ENCODE assay signal across 8 cellular contexts in genomic region chr1:114669562-114670082, GRCh38. TPM values are rescaled to one million over a fixed set of nuclear protein-coding genes. Genes with fewer than 3 reads are reported as not detected.
DNase-seq lines count a peak whose midpoint lies in the region; ATAC-seq, FAIRE-seq and TF ChIP-seq lines count a peak whose summit lies in the region.

A gene with protein sequence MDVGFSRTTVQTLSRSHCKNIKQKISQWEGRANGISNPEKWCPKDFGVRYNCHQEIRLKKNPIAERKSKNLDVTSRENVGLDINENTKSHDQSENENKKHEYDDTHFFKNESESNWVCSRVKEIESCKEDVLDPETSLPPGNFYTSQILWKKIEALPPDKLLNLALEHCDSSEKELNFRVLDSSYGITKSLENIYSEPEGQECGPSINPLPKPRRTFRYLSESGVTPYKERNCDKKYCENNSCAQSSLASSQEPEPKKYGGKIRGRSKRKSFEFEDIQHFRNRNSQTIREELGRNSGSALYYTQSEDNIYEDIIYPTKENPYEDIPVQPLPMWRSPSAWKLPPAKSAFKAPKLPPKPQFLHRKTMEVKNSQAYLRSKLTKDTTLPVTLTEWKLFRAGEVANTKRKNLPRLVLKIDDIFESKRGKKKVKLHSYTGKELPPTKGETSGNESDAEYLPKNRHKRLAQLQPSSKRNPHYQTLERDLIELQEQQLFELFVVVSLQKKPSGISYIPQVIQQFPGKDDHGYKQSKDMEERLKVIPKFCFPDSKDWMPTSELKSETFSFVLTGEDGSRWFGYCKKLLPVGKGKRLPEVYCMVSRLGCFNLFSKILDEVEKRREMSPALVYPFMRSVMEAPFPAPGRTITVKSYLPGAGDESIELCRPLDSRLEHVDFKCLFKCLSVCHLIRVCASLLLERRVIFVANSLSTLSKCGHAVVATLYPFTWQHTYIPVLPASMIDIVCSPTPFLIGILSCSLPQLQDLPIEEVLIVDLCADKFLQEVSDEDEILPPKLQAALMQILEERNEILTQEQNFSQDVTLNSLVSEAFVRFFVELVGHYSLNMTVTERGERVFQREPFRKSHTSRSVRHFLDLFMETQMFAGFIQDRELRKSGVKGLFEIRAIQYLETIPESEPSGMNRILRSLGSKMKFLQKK (minus strand): TSS chr1:114670049. CDS start chr1:114625984, 44,065 bp downstream.

- H3K4me3 Mint-ChIP-seq in T-cell, result peak within 1 kb of the TSS; percentile 89 to 96 (median 94)

- CTCF ChIA-PET in A549 (lab: Yijun Ruan, JAX), result interaction anchor here (0.8 to 1.7 kb wide), 5 partner anchors 10 to 323 kb away, joined by 3 to 6 read pairs (median 3); partner anchors contain the start of gene AMPD1
- CTCF ChIA-PET in T-cell (lab: Charles Lee), result interaction anchor here (0.6 to 1.0 kb wide), 5 partner anchors 8 to 88 kb away, joined by 3 to 6 read pairs (median 3); partner anchors contain the start of gene BCAS2 (in 1 of the 2)

- H3K27ac Mint-ChIP-seq in T-cell, result peak within 1 kb of the TSS; percentile 9 to 79

- TF ChIP-seq POLR2A in A549 (IDR thresholded peaks at IDR 0.05; ENCODE audit: low read length) (no peak), gastroesophageal sphincter (IDR thresholded peaks at IDR 0.05) (no peak)

- TF ChIP-seq RAD21 in A549 (conservative IDR thresholded peaks at IDR 0.05 in 1 of 2, IDR thresholded peaks at IDR 0.05 in 1 of 2), result no peak

- H3K27me3 ChIP-seq in gastroesophageal sphincter (no peaks in the 10 kb centered on the region), psoas muscle (ENCODE audit: insufficient read depth in 3 of 3, low read length in 2 of 3) (no peaks in the 10 kb centered on the region)

- H3K36me3 ChIP-seq in gastroesophageal sphincter, result no peaks in the 10 kb centered on the region
- peaks cover 0 to 47% of the 10 kb centered on the region in 2 donors for H3K36me3 ChIP-seq in psoas muscle (ENCODE audit: insufficient read depth in 1 of 2, low read depth in 1 of 2)

- H3K27ac ChIP-seq in A549 (peak within 1 kb of the TSS; percentile 41 to 76; a peak in 4 of 6 replicates), gastroesophageal sphincter (peak within 1 kb of the TSS in 3 of 4 donors; percentile 80 to 82 (median 80)), psoas muscle (peak within 1 kb of the TSS; percentile 91)

- POLR2A ChIA-PET in A549 (lab: Yijun Ruan, JAX), result no interaction called here
- POLR2A ChIA-PET in T-cell (lab: Charles Lee), result interaction anchor here in 1 of 2 donors (1.1 kb wide), 1 partner anchor 47 kb away, joined by 4 read pairs; the partner anchor contains the start of gene NRAS

- H3K4me1 ChIP-seq in A549 (no peaks in the 10 kb centered on the region), gastroesophageal sphincter (peaks cover 2 to 18% (median 6%) of the 10 kb centered on the region in 3 donors), psoas muscle (peaks cover 20% of the 10 kb centered on the region)

- DNase-seq in A549 (ENCODE audit: low read depth in 1 of 2, low spot score in 1 of 2) (no peak), T-cell (peak in 1 of 34 experiments; percentile 1), psoas muscle (no peak), medulla oblongata (ENCODE audit: extremely low spot score) (no peak), putamen (ENCODE audit: low spot score) (no peak)

- intact Hi-C loops in psoas muscle (cut with DNase I), result loop anchor here in 1 of 2 donors (5.0 kb wide), 1 partner anchor 88 kb away; the partner anchor contains the start of gene CSDE1

- peak within 1 kb of the TSS; percentile 99 for H3K4me2 ChIP-seq in A549

- peaks cover 0 to 10% (median 9%) of the 10 kb centered on the region in 3 donors for H3K4me1 Mint-ChIP-seq in T-cell

- TF ChIP-seq EP300 in A549 (IDR thresholded peaks at IDR 0.05), result no peak
- no peak for TF ChIP-seq EP300 in gastroesophageal sphincter (IDR thresholded peaks at IDR 0.05)

- TF ChIP-seq CTCF in A549 (IDR thresholded peaks at IDR 0.05) (no peak), gastroesophageal sphincter (IDR thresholded peaks at IDR 0.05) (no peak), psoas muscle (IDR thresholded peaks at IDR 0.05) (no peak)

- WGBS in A549 (ENCODE audit: missing lambda C conversion rate), result 10% methylated on average over 6 of the region's 50 CpGs
- WGBS in gastroesophageal sphincter (ENCODE audit: low coverage in 1 of 2), 2 donors, result 0 to 2% methylated on average over 14 to 15 of the region's 50 CpGs
- 8 to 9% (median 8%) methylated on average over 48 to 50 of the region's 50 CpGs for WGBS in psoas muscle, 3 donors

- H3K9me3 Mint-ChIP-seq in T-cell, result no peaks in the 10 kb centered on the region

- H3K36me3 Mint-ChIP-seq in T-cell, result no peaks in the 10 kb centered on the region

- H3K4me3 ChIP-seq in A549, result peak within 1 kb of the TSS; percentile 68
- peak within 1 kb of the TSS; percentile 81 to 83 for H3K4me3 ChIP-seq in gastroesophageal sphincter
- peak within 1 kb of the TSS; percentile 81 for H3K4me3 ChIP-seq in psoas muscle

- no peaks in the 10 kb centered on the region for H3K9me3 ChIP-seq in A549
- no peaks in the 10 kb centered on the region for H3K9me3 ChIP-seq in gastroesophageal sphincter
- H3K9me3 ChIP-seq in psoas muscle, result no peaks in the 10 kb centered on the region

- peak; percentile 79 to 85 for ATAC-seq in A549
- peak; percentile 36 for ATAC-seq in GM18519 (IDR thresholded peaks at IDR 0.05; ENCODE audit: low FRiP score, unreplicated experiment)
- peak; percentile 55 for ATAC-seq in HG02981 (IDR thresholded peaks at IDR 0.05; ENCODE audit: unreplicated experiment)
- peak; percentile 46 to 68 (median 58) for ATAC-seq in T-cell (replicated peaks in 1 of 4)
- peak; percentile 77 for ATAC-seq in gastroesophageal sphincter
- peak; percentile 26 to 56 (median 41) for ATAC-seq in psoas muscle

- peaks cover 11 to 12% of the 10 kb centered on the region in 2 donors for H3K27me3 Mint-ChIP-seq in T-cell

- no peak for FAIRE-seq in A549 (lab: Jason Lieb, UNC)

TF ChIP-seq in A549, 52 proteins besides CTCF, POLR2A, EP300 and RAD21:
- TF ChIP-seq PHF8 (IDR thresholded peaks at IDR 0.05; ENCODE audit: borderline replicate concordance, low read depth) (peak; percentile 54; the same call in 1 of the 2 replicates), FOSB (CRISPR knock-in tag; IDR thresholded peaks at IDR 0.05) (no peak), HMGXB4 (CRISPR knock-in tag; IDR thresholded peaks at IDR 0.05; ENCODE audit: borderline replicate concordance) (no peak), ZNF302 (CRISPR knock-in tag; IDR thresholded peaks at IDR 0.05) (no peak)

RNA-seq across cellular contexts. Expression of the gene that starts here (rescaled TPM):
- polyA plus RNA-seq in A549 (2011; rRNA removed) (0.19 and 0.24 TPM in 2 replicates), A549 (2017; fragmentation: RNase III; extraction: RNeasy Plus Mini Kit Qiagen cat#74134 plus additional on column Dnase treatment) (0.16 to 0.20 TPM (median 0.18 TPM) in 3 replicates), psoas muscle (10 to 100 TPM in 1 of 3 donors, 1 to 10 TPM in 2; 1.4 to 18.3 (median 8.7) TPM)
- 0.04 TPM in 2 replicates for polyA plus RNA-seq in A549 (2012; cell fraction: cytosol; rRNA removed)
- polyA plus RNA-seq in A549 (2012; cell fraction: nucleus; rRNA removed), result 0.05 and 0.06 TPM in 2 replicates
- polyA minus RNA-seq in A549 (2011; rRNA and poly(A)+ RNA removed), result 0.15 and 0.50 TPM in 2 replicates
- total RNA-seq in T-cell (1 to 10 TPM in 1 of 5 donors, under 1 TPM in 4; 0.61 to 1.5 (median 0.79) TPM), gastroesophageal sphincter (1 to 10 TPM; 2.8 to 5.3 (median 2.9) TPM), psoas muscle (10 to 100 TPM; 12.6 to 16.4 (median 14.7) TPM)

Comparison
In these comparisons a context has a peak if more than half of its experiments do, and no peak if none do; other contexts are left out.
1. Peak in ATAC-seq, H3K4me3 ChIP-seq, H3K27ac ChIP-seq and H3K4me2 ChIP-seq in A549; RNA of the gene not detected or under 1 TPM.